In genomic region chr18:41703744-41704530, GRCh38 we compare ENCODE assay signal across 20 cellular contexts.
A peak's percentile ranks its signal among the peaks of the same experiment; 100 is the strongest.
DNase-seq lines count a peak whose midpoint lies in the region; ATAC-seq and TF ChIP-seq lines count a peak whose summit lies in the region.
"Had no signal": no experiment of that assay in that cellular context is flagged by ENCODE, and none has a peak within 500 bp of the region (broad histone marks: within the 10 kb centered on the region; RNA-seq: fewer than 3 reads in every experiment).

No MANE protein-coding gene starts in this region.

- H3K4me1 Mint-ChIP-seq in endodermal cell = peaks cover 2% of the 10 kb centered on the region
- H3K4me1 Mint-ChIP-seq in activated naive CD8-positive, alpha-beta T cell treated with anti-CD3 and anti-CD28 coated beads, Interleukin-2, amount 50 U/mL, for 24 hours = no peaks in the 10 kb centered on the region

- H3K4me1 ChIP-seq in endodermal cell (ENCODE audit: control insufficient read depth, insufficient read depth, low read length) = no peaks in the 10 kb centered on the region
- H3K4me1 ChIP-seq in spleen = no peaks in the 10 kb centered on the region
- H3K4me1 ChIP-seq: breast epithelium, lower lobe of right lung, upper lobe of right lung had no signal

- no peaks in the 10 kb centered on the region for H3K27me3 Mint-ChIP-seq in endodermal cell (ENCODE audit: insufficient read depth)
- H3K27me3 Mint-ChIP-seq in activated naive CD8-positive, alpha-beta T cell treated with anti-CD3 and anti-CD28 coated beads, Interleukin-2, amount 50 U/mL, for 24 hours = no peaks in the 10 kb centered on the region

- H3K9me3 ChIP-seq in endodermal cell (ENCODE audit: control insufficient read depth, low read length) = no peaks in the 10 kb centered on the region
- H3K9me3 ChIP-seq in spleen = no peaks in the 10 kb centered on the region
- H3K9me3 ChIP-seq: BLaER1 treated with 17β-estradiol and CSF1 and Interleukin-3, amounts not matched to agents 10 nM and 100 nM; breast epithelium; lower lobe of right lung; upper lobe of right lung had no signal

- H3K4me3 ChIP-seq in AG10803 (ENCODE audit: low read length) = no peak overlapping the region
- no peak overlapping the region for H3K4me3 ChIP-seq in endodermal cell (ENCODE audit: low read length)
- H3K4me3 ChIP-seq in kidney epithelial cell (ENCODE audit: low read depth, low read length) = no peak overlapping the region
- no peak overlapping the region for H3K4me3 ChIP-seq in spleen
- H3K4me3 ChIP-seq: BLaER1 treated with 17β-estradiol and CSF1 and Interleukin-3, amounts not matched to agents 10 nM and 100 nM; breast epithelium; lower lobe of right lung; upper lobe of right lung had no signal

- no peak for ATAC-seq in activated naive CD8-positive, alpha-beta T cell treated with anti-CD3 and anti-CD28 coated beads, Interleukin-2, amount 50 U/mL, for 24 hours
- ATAC-seq in GM19328 (IDR thresholded peaks at IDR 0.05; ENCODE audit: unreplicated experiment) = no peak
- ATAC-seq: activated naive CD4-positive, alpha-beta T cell treated with anti-CD3 and anti-CD28 coated beads, Interleukin-2, amount 50 U/mL, for 72 hours; lower lobe of right lung; Right ventricle myocardium inferior; upper lobe of right lung had no signal

- no peaks in the 10 kb centered on the region for H3K27me3 ChIP-seq in endodermal cell (ENCODE audit: control insufficient read depth, insufficient read depth, low read length, poor library complexity, severe bottlenecking)
- H3K27me3 ChIP-seq in kidney epithelial cell (ENCODE audit: control insufficient read depth, insufficient read depth, low read length) = no peaks in the 10 kb centered on the region
- H3K27me3 ChIP-seq in spleen (replicated peaks in 1 of 7) = no peaks in the 10 kb centered on the region
- H3K27me3 ChIP-seq: BLaER1 treated with 17β-estradiol and CSF1 and Interleukin-3, amounts not matched to agents 10 nM and 100 nM; breast epithelium; upper lobe of right lung had no signal

- H3K9ac ChIP-seq in endodermal cell (ENCODE audit: extremely low read depth, low read length, poor library complexity, severe bottlenecking) = no peak overlapping the region
- H3K9ac ChIP-seq: BLaER1 treated with 17β-estradiol and CSF1 and Interleukin-3, amounts not matched to agents 10 nM and 100 nM had no signal

- H3K9me3 Mint-ChIP-seq in endodermal cell = no peaks in the 10 kb centered on the region
- no peaks in the 10 kb centered on the region for H3K9me3 Mint-ChIP-seq in activated naive CD8-positive, alpha-beta T cell treated with anti-CD3 and anti-CD28 coated beads, Interleukin-2, amount 50 U/mL, for 24 hours

- TF ChIP-seq CTCF in AG10803 (conservative IDR thresholded peaks at IDR 0.05; ENCODE audit: low read length) (no peak), endodermal cell (conservative IDR thresholded peaks at IDR 0.05) (no peak), kidney epithelial cell (IDR thresholded peaks at IDR 0.05; ENCODE audit: insufficient read depth, low read length, poor library complexity, severe bottlenecking) (no peak), spleen (IDR thresholded peaks at IDR 0.05 in 8 of 11, conservative IDR thresholded peaks at IDR 0.05 in 3 of 11) (no peak)

- no peak for TF ChIP-seq POLR2A in spleen (IDR thresholded peaks at IDR 0.05)

- H3K27ac Mint-ChIP-seq in endodermal cell = no peak overlapping the region
- no peak overlapping the region for H3K27ac Mint-ChIP-seq in activated naive CD8-positive, alpha-beta T cell treated with anti-CD3 and anti-CD28 coated beads, Interleukin-2, amount 50 U/mL, for 24 hours
- H3K27ac Mint-ChIP-seq: activated naive CD4-positive, alpha-beta T cell treated with anti-CD3 and anti-CD28 coated beads, Interleukin-2, amount 50 U/mL, for 72 hours had no signal

- no peak overlapping the region for H3K4me3 Mint-ChIP-seq in endodermal cell
- no peak overlapping the region for H3K4me3 Mint-ChIP-seq in activated naive CD8-positive, alpha-beta T cell treated with anti-CD3 and anti-CD28 coated beads, Interleukin-2, amount 50 U/mL, for 24 hours

- H3K36me3 Mint-ChIP-seq in endodermal cell (ENCODE audit: low read depth) = no peaks in the 10 kb centered on the region
- H3K36me3 Mint-ChIP-seq in activated naive CD8-positive, alpha-beta T cell treated with anti-CD3 and anti-CD28 coated beads, Interleukin-2, amount 50 U/mL, for 24 hours (ENCODE audit: low read depth) = no peaks in the 10 kb centered on the region

- peak; percentile 3 for DNase-seq in AG10803 (ENCODE audit: low read depth)
- DNase-seq in SK-N-DZ (ENCODE audit: low spot score) = peak; percentile 9
- DNase-seq in endodermal cell = no peak
- DNase-seq in kidney epithelial cell (ENCODE audit: low read depth) = peak; percentile 26
- no peak for DNase-seq in DMS 273 treated with DMSO at 0.1 percent for 48 hours (lab: John Stamatoyannopoulos, UW)
- DNase-seq in activated naive CD8-positive, alpha-beta T cell treated with anti-CD3 and anti-CD28 coated beads, Interleukin-2, amount 50 U/mL, for 24 hours = no peak
- no peak for DNase-seq in spleen
- DNase-seq: activated CD4-positive, alpha-beta T cell treated with anti-CD3 and anti-CD28 coated beads for 1 hour; Calu3; erythroblast; lower lobe of right lung; NCI-H1694; OCI-M1; stimulated activated CD8-positive, alpha-beta memory T cell treated with anti-CD3 and anti-CD28 coated beads, Interleukin-4, amount 100 ng/mL, for 48 hours; upper lobe of right lung had no signal

- H3K27ac ChIP-seq in endodermal cell (ENCODE audit: low read depth, low read length) (peak overlapping the region; percentile 16), spleen (no peak overlapping the region)
- H3K27ac ChIP-seq: BLaER1 treated with 17β-estradiol and CSF1 and Interleukin-3, amounts not matched to agents 10 nM and 100 nM; breast epithelium; lower lobe of right lung; upper lobe of right lung had no signal

- no peaks in the 10 kb centered on the region for H3K36me3 ChIP-seq in endodermal cell (ENCODE audit: control insufficient read depth, insufficient read depth, low read length)
- H3K36me3 ChIP-seq in kidney epithelial cell (ENCODE audit: control insufficient read depth, insufficient read depth, low read length) = no peaks in the 10 kb centered on the region
- no peaks in the 10 kb centered on the region for H3K36me3 ChIP-seq in spleen
- H3K36me3 ChIP-seq: BLaER1 treated with 17β-estradiol and CSF1 and Interleukin-3, amounts not matched to agents 10 nM and 100 nM; breast epithelium; lower lobe of right lung; upper lobe of right lung had no signal

- intact Hi-C loops in spleen (cut with DNase I; ENCODE audit: low total_unique reads) = no loop called here

- whole genome bisulfite sequencing in endodermal cell (ENCODE audit: insufficient coverage in 1 of 2, insufficient read length in 1 of 2), 2 experiments = 47% methylated on average over 1 of the region's 2 CpGs; no CpG with 5 or more reads in 1 of the 2 experiments
- 58 to 84% (median 80%) methylated on average over 2 of the region's 2 CpGs for WGBS in spleen, 5 donors

Comparison
In these comparisons a context has a peak if more than half of its experiments do, and no peak if none do; other contexts are left out.
1. DNase-seq: peak in AG10803 (single experiment), SK-N-DZ (single experiment) and kidney epithelial cell (single experiment); none in endodermal cell (single experiment), DMS 273 treated with DMSO at 0.1 percent for 48 hours (single experiment), activated naive CD8-positive, alpha-beta T cell treated with anti-CD3 and anti-CD28 coated beads, Interleukin-2, amount 50 U/mL, for 24 hours (single experiment) and spleen (single experiment).